Comparison of ENCODE assay signal across 16 cellular contexts in genomic region chr5:62167651-62168050, GRCh38.
"Had no signal": no experiment of that assay in that cellular context is flagged by ENCODE, and none has a peak within 500 bp of the region (broad histone marks: within the 10 kb centered on the region; RNA-seq: fewer than 3 reads in every experiment).

No MANE protein-coding gene starts in this region.

- H3K27me3 ChIP-seq: ascending aorta, cardiac muscle cell, pancreas, upper lobe of left lung had no signal

- H3K4me3 ChIP-seq: ascending aorta, cardiac muscle cell, esophagus squamous epithelium, left ventricle myocardium inferior, pancreas, upper lobe of left lung had no signal

- H3K4me1 ChIP-seq: ascending aorta, esophagus squamous epithelium, left ventricle myocardium inferior, pancreas, upper lobe of left lung had no signal

- DNase-seq: activated CD4-positive, alpha-beta T cell treated with anti-CD3 and anti-CD28 coated beads for 36 hours; activated CD8-positive, alpha-beta memory T cell treated with anti-CD3 and anti-CD28 coated beads, Interleukin-2, amount 50 U/mL, for 48 hours; activated CD8-positive, alpha-beta T cell treated with anti-CD3 and anti-CD28 coated beads, Interleukin-2, amount 10 ng/mL, durations not matched to agents 7 days and 5 days; activated naive CD4-positive, alpha-beta T cell; esophagus squamous epithelium; foreskin fibroblast; head of caudate nucleus; left ventricle myocardium inferior; mesenchymal stem cell; pancreas; stimulated activated CD4-positive, alpha-beta T cell treated with anti-CD3 and anti-CD28 coated beads, Interleukin-4, amount 100 ng/mL, for 1 hour; stimulated activated CD8-positive, alpha-beta memory T cell treated with anti-CD3 and anti-CD28 coated beads, Interleukin-4, amount 100 ng/mL, for 48 hours; T1000; upper lobe of left lung had no signal

- H3K27ac ChIP-seq: ascending aorta, cardiac muscle cell, esophagus squamous epithelium, left ventricle myocardium inferior, pancreas, upper lobe of left lung had no signal

- ATAC-seq: activated CD4-positive, alpha-beta T cell treated with anti-CD3 and anti-CD28 coated beads for 36 hours; activated CD8-positive, alpha-beta T cell treated with anti-CD3 and anti-CD28 coated beads, Interleukin-2, amount 10 ng/mL, durations not matched to agents 7 days and 5 days; pancreas had no signal

- H3K9me3 ChIP-seq: ascending aorta, left ventricle myocardium inferior, pancreas had no signal

- H3K36me3 ChIP-seq: ascending aorta, cardiac muscle cell, esophagus squamous epithelium, left ventricle myocardium inferior, pancreas, upper lobe of left lung had no signal
